Comparison of ENCODE assay signal across 2 cellular contexts in the genomic region with DNA sequence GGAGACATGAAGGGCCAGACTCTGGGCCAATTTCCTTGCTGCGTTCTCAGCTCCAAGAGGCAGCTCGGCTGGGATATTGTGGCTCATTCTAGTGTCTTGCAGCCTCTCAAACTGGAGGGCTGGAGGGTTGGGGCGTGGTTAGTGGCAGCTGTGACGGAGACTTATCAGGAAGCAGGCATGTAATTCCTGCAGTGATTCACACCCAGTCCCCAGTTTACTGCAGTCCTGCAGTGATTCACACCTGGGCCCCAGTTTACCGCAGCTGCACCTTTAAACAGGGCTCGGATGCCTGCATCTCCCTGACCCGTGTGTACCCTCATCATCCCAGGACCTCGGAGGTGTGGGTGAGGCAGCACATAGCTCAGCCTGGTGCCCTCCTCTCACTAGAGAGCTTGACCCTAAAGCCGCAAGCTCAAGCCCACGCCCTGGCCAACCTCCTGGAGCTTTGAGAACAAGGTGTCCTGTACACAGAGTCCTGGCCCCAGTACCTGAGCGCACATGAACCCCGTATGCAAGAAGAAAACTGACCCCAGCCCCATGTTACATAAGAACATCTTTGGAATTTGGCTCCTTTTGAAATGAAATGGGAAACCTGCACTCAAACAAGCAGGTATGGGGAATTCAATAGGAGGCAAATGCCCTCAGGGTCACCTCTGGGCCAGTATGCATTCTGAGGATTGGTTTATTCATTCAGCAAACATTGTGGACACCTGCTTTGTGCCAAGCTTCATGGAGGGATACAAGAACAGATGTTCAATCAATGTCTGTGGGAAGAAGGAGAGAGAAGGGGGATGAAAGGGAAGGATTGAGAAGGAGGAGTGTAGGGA.
TF ChIP-seq lines count a peak whose summit lies in the region.

No MANE protein-coding gene starts in this region.

TF ChIP-seq in endothelial cell of umbilical vein, 7 proteins besides CTCF, POLR2A, EP300 and RAD21:
- TF ChIP-seq, protein P1, sequence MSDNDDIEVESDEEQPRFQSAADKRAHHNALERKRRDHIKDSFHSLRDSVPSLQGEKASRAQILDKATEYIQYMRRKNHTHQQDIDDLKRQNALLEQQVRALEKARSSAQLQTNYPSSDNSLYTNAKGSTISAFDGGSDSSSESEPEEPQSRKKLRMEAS (IDR thresholded peaks at IDR 0.05; ENCODE audit: insufficient read depth, insufficient read length) = no peak
- no peak for TF ChIP-seq FOS (IDR thresholded peaks at IDR 0.05; ENCODE audit: borderline replicate concordance, insufficient read depth, low read length)
- no peak for TF ChIP-seq POLR2AphosphoS5 (IDR thresholded peaks at IDR 0.05; ENCODE audit: insufficient read depth, low read depth, low read length)

TF ChIP-seq in HepG2, 621 proteins besides CTCF, POLR2A, EP300 and RAD21:
- no peak for TF ChIP-seq AGO2 (optimal IDR thresholded peaks at IDR 0.05; ENCODE audit: low read depth, low read length)
- TF ChIP-seq ELF4 (CRISPR knock-in tag; IDR thresholded peaks at IDR 0.05; ENCODE audit: borderline replicate concordance) = no peak
- no peak for TF ChIP-seq TOE1 (CRISPR knock-in tag; IDR thresholded peaks at IDR 0.05)
- TF ChIP-seq MAF1 (CRISPR knock-in tag; IDR thresholded peaks at IDR 0.05; ENCODE audit: borderline replicate concordance) = no peak
- TF ChIP-seq, protein P2, sequence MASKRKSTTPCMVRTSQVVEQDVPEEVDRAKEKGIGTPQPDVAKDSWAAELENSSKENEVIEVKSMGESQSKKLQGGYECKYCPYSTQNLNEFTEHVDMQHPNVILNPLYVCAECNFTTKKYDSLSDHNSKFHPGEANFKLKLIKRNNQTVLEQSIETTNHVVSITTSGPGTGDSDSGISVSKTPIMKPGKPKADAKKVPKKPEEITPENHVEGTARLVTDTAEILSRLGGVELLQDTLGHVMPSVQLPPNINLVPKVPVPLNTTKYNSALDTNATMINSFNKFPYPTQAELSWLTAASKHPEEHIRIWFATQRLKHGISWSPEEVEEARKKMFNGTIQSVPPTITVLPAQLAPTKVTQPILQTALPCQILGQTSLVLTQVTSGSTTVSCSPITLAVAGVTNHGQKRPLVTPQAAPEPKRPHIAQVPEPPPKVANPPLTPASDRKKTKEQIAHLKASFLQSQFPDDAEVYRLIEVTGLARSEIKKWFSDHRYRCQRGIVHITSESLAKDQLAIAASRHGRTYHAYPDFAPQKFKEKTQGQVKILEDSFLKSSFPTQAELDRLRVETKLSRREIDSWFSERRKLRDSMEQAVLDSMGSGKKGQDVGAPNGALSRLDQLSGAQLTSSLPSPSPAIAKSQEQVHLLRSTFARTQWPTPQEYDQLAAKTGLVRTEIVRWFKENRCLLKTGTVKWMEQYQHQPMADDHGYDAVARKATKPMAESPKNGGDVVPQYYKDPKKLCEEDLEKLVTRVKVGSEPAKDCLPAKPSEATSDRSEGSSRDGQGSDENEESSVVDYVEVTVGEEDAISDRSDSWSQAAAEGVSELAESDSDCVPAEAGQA (IDR thresholded peaks at IDR 0.05; ENCODE audit: low read depth) = no peak
- TF ChIP-seq, protein P2 (CRISPR knock-in tag; IDR thresholded peaks at IDR 0.05; ENCODE audit: borderline replicate concordance) = no peak
- TF ChIP-seq KMT2A (CRISPR knock-in tag; IDR thresholded peaks at IDR 0.05) = no peak
- TF ChIP-seq, protein P3, sequence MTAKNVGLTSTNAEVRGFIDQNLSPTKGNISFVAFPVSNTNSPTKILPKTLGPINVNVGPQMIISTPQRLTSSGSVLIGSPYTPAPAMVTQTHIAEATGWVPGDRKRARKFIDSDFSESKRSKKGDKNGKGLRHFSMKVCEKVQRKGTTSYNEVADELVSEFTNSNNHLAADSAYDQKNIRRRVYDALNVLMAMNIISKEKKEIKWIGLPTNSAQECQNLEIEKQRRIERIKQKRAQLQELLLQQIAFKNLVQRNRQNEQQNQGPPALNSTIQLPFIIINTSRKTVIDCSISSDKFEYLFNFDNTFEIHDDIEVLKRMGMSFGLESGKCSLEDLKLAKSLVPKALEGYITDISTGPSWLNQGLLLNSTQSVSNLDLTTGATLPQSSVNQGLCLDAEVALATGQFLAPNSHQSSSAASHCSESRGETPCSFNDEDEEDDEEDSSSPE (CRISPR knock-in tag; IDR thresholded peaks at IDR 0.05) = no peak
